ENCODE assay signal across 1 cellular context in genomic region chr14:54572316-54572715, GRCh38.
TF ChIP-seq lines count a peak whose summit lies in the region.

No MANE protein-coding gene starts in this region.

TF ChIP-seq in HepG2, 621 proteins besides CTCF, POLR2A, EP300 and RAD21 (continued from another document):
- no peak for TF ChIP-seq CEBPZ (IDR thresholded peaks at IDR 0.05; ENCODE audit: low read length)
- TF ChIP-seq MLLT10 (CRISPR knock-in tag; IDR thresholded peaks at IDR 0.05) = no peak
- no peak for TF ChIP-seq STAT5B (CRISPR knock-in tag; IDR thresholded peaks at IDR 0.05)
- TF ChIP-seq HIVEP1 (CRISPR knock-in tag; IDR thresholded peaks at IDR 0.05) = no peak
- no peak for TF ChIP-seq MLXIP (CRISPR knock-in tag; IDR thresholded peaks at IDR 0.05; ENCODE audit: borderline replicate concordance)
- TF ChIP-seq FOXA3 (CRISPR knock-in tag; IDR thresholded peaks at IDR 0.05) = no peak
- TF ChIP-seq PTBP1 (IDR thresholded peaks at IDR 0.05; ENCODE audit: low read depth, low read length, poor library complexity, severe bottlenecking) = no peak
- 0 out of 2 replicates have a peak, but pooled peaks have one; percentile 26 for TF ChIP-seq ZBTB33 (CRISPR knock-in tag; IDR thresholded peaks at IDR 0.05)
- TF ChIP-seq SRY (CRISPR knock-in tag; IDR thresholded peaks at IDR 0.05) = no peak
- TF ChIP-seq IRF2 (CRISPR knock-in tag; IDR thresholded peaks at IDR 0.05) = no peak
- TF ChIP-seq CREBL2 (CRISPR knock-in tag; IDR thresholded peaks at IDR 0.05; ENCODE audit: borderline replicate concordance) = no peak
- TF ChIP-seq DNMT3B (CRISPR knock-in tag; conservative IDR thresholded peaks at IDR 0.05) = no peak
- TF ChIP-seq ZNF746 (CRISPR knock-in tag; IDR thresholded peaks at IDR 0.05) = no peak
- no peak for TF ChIP-seq ZNF749 (CRISPR knock-in tag; IDR thresholded peaks at IDR 0.05; ENCODE audit: borderline replicate concordance)
- TF ChIP-seq HHEX (CRISPR knock-in tag; IDR thresholded peaks at IDR 0.05) = no peak
- peak; percentile 66 for TF ChIP-seq STAG1 (CRISPR knock-in tag; IDR thresholded peaks at IDR 0.05)
- TF ChIP-seq RFX1 (IDR thresholded peaks at IDR 0.05) = no peak
- no peak for TF ChIP-seq IKZF1 (IDR thresholded peaks at IDR 0.05)
- no peak for TF ChIP-seq NFE2L2 (IDR thresholded peaks at IDR 0.05; ENCODE audit: low read length)
- TF ChIP-seq CBX5 (CRISPR knock-in tag; IDR thresholded peaks at IDR 0.05; ENCODE audit: borderline replicate concordance) = peak; percentile 44; the same call in 1 of the 2 replicates
- TF ChIP-seq SMC3 (IDR thresholded peaks at IDR 0.05; ENCODE audit: low read length) = peak; percentile 59
TF ChIP-seq in HepG2: peak in this region for 4.
